In the genomic region with DNA sequence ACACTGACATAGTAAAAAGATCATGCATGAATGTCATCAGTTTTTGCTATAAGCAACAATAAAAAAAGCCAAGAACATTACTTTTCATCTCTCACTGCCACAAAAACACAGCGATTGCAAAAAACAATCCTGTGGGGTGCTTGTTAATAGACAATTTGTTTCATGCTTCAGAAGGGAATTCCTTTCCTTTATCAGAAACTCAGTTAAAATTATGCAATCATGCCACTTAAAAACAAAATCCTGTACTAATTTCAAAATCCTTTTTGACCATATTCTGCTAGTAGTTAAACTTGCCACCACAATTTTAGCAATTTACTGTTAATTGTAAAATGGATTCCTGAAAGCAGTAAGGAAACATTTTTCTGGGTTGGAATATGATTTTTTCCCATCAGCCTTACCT, we compare ENCODE assay signal across 1 cellular context.
TF ChIP-seq lines count a peak whose summit lies in the region.

No MANE protein-coding gene starts in this region.

TF ChIP-seq in SK-N-SH, 30 proteins besides CTCF, POLR2A, EP300 and RAD21 (continued from another document):
- TF ChIP-seq, protein P1, sequence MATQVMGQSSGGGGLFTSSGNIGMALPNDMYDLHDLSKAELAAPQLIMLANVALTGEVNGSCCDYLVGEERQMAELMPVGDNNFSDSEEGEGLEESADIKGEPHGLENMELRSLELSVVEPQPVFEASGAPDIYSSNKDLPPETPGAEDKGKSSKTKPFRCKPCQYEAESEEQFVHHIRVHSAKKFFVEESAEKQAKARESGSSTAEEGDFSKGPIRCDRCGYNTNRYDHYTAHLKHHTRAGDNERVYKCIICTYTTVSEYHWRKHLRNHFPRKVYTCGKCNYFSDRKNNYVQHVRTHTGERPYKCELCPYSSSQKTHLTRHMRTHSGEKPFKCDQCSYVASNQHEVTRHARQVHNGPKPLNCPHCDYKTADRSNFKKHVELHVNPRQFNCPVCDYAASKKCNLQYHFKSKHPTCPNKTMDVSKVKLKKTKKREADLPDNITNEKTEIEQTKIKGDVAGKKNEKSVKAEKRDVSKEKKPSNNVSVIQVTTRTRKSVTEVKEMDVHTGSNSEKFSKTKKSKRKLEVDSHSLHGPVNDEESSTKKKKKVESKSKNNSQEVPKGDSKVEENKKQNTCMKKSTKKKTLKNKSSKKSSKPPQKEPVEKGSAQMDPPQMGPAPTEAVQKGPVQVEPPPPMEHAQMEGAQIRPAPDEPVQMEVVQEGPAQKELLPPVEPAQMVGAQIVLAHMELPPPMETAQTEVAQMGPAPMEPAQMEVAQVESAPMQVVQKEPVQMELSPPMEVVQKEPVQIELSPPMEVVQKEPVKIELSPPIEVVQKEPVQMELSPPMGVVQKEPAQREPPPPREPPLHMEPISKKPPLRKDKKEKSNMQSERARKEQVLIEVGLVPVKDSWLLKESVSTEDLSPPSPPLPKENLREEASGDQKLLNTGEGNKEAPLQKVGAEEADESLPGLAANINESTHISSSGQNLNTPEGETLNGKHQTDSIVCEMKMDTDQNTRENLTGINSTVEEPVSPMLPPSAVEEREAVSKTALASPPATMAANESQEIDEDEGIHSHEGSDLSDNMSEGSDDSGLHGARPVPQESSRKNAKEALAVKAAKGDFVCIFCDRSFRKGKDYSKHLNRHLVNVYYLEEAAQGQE (IDR thresholded peaks at IDR 0.05; ENCODE audit: low read depth, low read length), result no peak
- TF ChIP-seq MAX (IDR thresholded peaks at IDR 0.05; ENCODE audit: low read depth) (no peak), ZBTB33 (IDR thresholded peaks at IDR 0.05; ENCODE audit: borderline replicate concordance, low read depth) (no peak), CHD2 (IDR thresholded peaks at IDR 0.05; ENCODE audit: low read length, partially characterized antibody) (no peak), MXI1 (IDR thresholded peaks at IDR 0.05; ENCODE audit: low read depth, low read length) (no peak), POLR2AphosphoS5 (IDR thresholded peaks at IDR 0.05; ENCODE audit: low read depth, low read length) (no peak)
